ENCODE assay signal across 10 cellular contexts in the genomic region with DNA sequence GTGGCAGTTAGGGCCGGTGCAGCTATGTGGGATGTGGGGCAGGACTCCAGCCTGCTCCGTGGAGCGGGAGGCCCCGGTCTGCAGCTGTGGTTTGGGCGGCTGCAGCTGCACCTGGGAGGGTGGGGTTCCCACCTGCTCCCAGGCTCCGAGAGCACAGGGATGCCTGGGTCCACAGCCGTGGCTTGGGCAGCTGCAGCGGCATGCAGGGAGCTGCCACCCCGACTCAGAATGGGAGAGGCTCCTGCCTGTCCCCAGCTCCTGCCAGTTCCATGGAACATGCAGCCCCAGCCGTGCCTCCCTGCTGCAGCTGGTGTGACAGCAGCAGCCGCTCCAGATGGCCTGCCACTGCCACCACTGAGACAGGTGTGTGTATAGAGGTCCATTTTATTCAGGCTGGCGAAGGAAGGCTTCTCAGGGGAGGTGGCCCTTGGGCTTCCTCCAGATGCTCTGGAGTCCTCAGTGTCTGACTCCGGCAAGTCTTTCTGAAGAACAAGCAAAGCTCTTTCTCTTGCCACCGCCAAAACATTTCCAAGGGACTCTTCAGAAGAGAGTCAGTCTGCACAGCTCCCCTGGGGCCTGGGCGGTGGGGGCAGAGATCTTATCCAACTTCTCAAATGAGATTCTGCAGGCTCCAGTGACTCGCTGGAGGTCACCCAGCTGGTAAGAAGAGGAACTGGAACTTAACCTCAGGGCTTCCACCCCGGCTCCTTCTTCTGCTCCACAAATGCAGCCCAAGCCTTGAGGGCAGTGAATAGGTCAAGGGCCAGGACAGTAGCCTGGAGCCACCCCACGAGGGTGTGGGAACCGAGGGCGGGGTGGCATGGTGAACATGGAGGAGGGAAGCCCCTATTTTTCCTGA. TPM values are rescaled to one million over a fixed set of nuclear protein-coding genes. Genes with fewer than 3 reads are reported as not detected.
A peak's percentile ranks its signal among the peaks of the same experiment; 100 is the strongest.
DNase-seq lines count a peak whose midpoint lies in the region; ATAC-seq, FAIRE-seq and TF ChIP-seq lines count a peak whose summit lies in the region.
"Had no signal": no experiment of that assay in that cellular context is flagged by ENCODE, and none has a peak within 500 bp of the region (broad histone marks: within the 10 kb centered on the region; RNA-seq: fewer than 3 reads in every experiment).

No MANE protein-coding gene starts in this region.

- H3K4me3 Mint-ChIP-seq in Calu3 (ENCODE audit: low read depth, unreplicated experiment): no peak overlapping the region
- H3K4me3 Mint-ChIP-seq in CD8-positive, alpha-beta T cell: no peak overlapping the region

- no peaks in the 10 kb centered on the region for H3K9me3 Mint-ChIP-seq in Calu3 (ENCODE audit: low read depth, unreplicated experiment)
- H3K9me3 Mint-ChIP-seq in CD8-positive, alpha-beta T cell: no peaks in the 10 kb centered on the region

- H3K36me3 ChIP-seq in mesodermal cell (ENCODE audit: control insufficient read depth, insufficient read depth, low read length): no peaks in the 10 kb centered on the region
- H3K36me3 ChIP-seq in small intestine (ENCODE audit: control insufficient read depth in 2 of 2, insufficient read depth in 2 of 2, low read length in 2 of 2): no peaks in the 10 kb centered on the region
- no peaks in the 10 kb centered on the region for H3K36me3 ChIP-seq in CD8-positive, alpha-beta T cell (ENCODE audit: insufficient read depth, low read length)

- DNase-seq in Calu3: no peak
- DNase-seq in SKM-1 treated with dmso at 0.1 percent for 144 hours (lab: John Stamatoyannopoulos, UW; ENCODE audit: unreplicated experiment): peak; percentile 88
- no peak for DNase-seq in hippocampal formation (lab: John Stamatoyannopoulos, UW)
- no peak for DNase-seq in small intestine
- no peak for DNase-seq in CD8-positive, alpha-beta T cell

- CTCF ChIA-PET in Calu3 (lab: Charles Lee): interaction anchor here (0.9 to 1.4 kb wide), 3 partner anchors 9 to 17 kb away, joined by 4 to 5 read pairs (median 4); no protein-coding TSS in a partner anchor
- CTCF ChIA-PET in CD8-positive, alpha-beta T cell (lab: Charles Lee): interaction anchor here (1.4 kb wide), 1 partner anchor 9 kb away, joined by 3 read pairs; no protein-coding TSS in a partner anchor

- intact Hi-C loops in Calu3 (cut with micrococcal nuclease; ENCODE audit: unreplicated experiment): no loop called here
- intact Hi-C loops in CD8-positive, alpha-beta T cell (cut with DNase I, micrococcal nuclease): loop anchor here in 1 of 2 experiments (5.0 to 10.0 kb wide), 2 partner anchors 161 to 412 kb away; partner anchors contain the start of gene ATXN10

- H3K4me3 ChIP-seq in mesodermal cell (ENCODE audit: extremely low read depth, insufficient read depth, low read length, poor library complexity, severe bottlenecking) (no peak overlapping the region), small intestine (ENCODE audit: low read depth in 1 of 2, low read length in 2 of 2) (no peak overlapping the region)
- H3K4me3 ChIP-seq in CD8-positive, alpha-beta T cell (ENCODE audit: low read depth, low read length): no peak overlapping the region

- H3K27ac ChIP-seq in mesodermal cell (ENCODE audit: low read depth, low read length, severe bottlenecking): peak overlapping the region; percentile 32
- H3K27ac ChIP-seq in small intestine (ENCODE audit: low read depth in 1 of 2, low read length in 1 of 2): peak overlapping the region in 1 of 2 donors; percentile 47
- no peak overlapping the region for H3K27ac ChIP-seq in CD8-positive, alpha-beta T cell (ENCODE audit: low read depth, low read length)

- peaks cover 10% of the 10 kb centered on the region for H3K4me1 Mint-ChIP-seq in Calu3 (ENCODE audit: low read depth, unreplicated experiment)
- H3K4me1 Mint-ChIP-seq in CD8-positive, alpha-beta T cell (ENCODE audit: low read depth): peaks cover 4% of the 10 kb centered on the region

- H3K9me3 ChIP-seq in mesodermal cell (ENCODE audit: control insufficient read depth, low read length) (no peaks in the 10 kb centered on the region), small intestine (ENCODE audit: control insufficient read depth, low read depth) (no peaks in the 10 kb centered on the region)
- no peaks in the 10 kb centered on the region for H3K9me3 ChIP-seq in CD8-positive, alpha-beta T cell (ENCODE audit: low read length)

- BruUV-seq in Calu3 (replicated peaks; lab: Mats Ljungman, UMichigan): no TSS peak

- peak; percentile 70 for ATAC-seq in GM19397 (IDR thresholded peaks at IDR 0.05; ENCODE audit: unreplicated experiment)
- peak; percentile 76 for ATAC-seq in HG03378 (IDR thresholded peaks at IDR 0.05; ENCODE audit: unreplicated experiment)
- ATAC-seq in CD8-positive, alpha-beta T cell: no peak

- POLR2A ChIA-PET in CD8-positive, alpha-beta T cell (lab: Charles Lee): no interaction called here

- H3K27ac Mint-ChIP-seq in Calu3 (ENCODE audit: unreplicated experiment): peak overlapping the region; percentile 32
- no peak overlapping the region for H3K27ac Mint-ChIP-seq in CD8-positive, alpha-beta T cell

- H3K36me3 Mint-ChIP-seq in Calu3 (ENCODE audit: insufficient read depth, unreplicated experiment): peaks cover 3% of the 10 kb centered on the region
- H3K36me3 Mint-ChIP-seq in CD8-positive, alpha-beta T cell: no peaks in the 10 kb centered on the region

- H3K27me3 ChIP-seq in small intestine (ENCODE audit: control insufficient read depth in 2 of 2, insufficient read depth in 2 of 2, low read length in 2 of 2): no peaks in the 10 kb centered on the region
- no peaks in the 10 kb centered on the region for H3K27me3 ChIP-seq in CD8-positive, alpha-beta T cell (ENCODE audit: insufficient read depth, low read length)

- FAIRE-seq in small intestine (lab: Jason Lieb, UNC): no peak

- H3K27me3 Mint-ChIP-seq in Calu3 (ENCODE audit: unreplicated experiment): no peaks in the 10 kb centered on the region
- peaks cover 13% of the 10 kb centered on the region for H3K27me3 Mint-ChIP-seq in CD8-positive, alpha-beta T cell (ENCODE audit: low read depth)

- 88 to 93% methylated on average over 14 to 19 of the region's 20 CpGs for WGBS in mesodermal cell (ENCODE audit: insufficient coverage in 2 of 2), 2 experiments
- 35 to 50% (median 47%) methylated on average over 20 of the region's 20 CpGs for WGBS in small intestine, 3 donors

- TF ChIP-seq CTCF in Calu3 (IDR thresholded peaks at IDR 0.05; ENCODE audit: unreplicated experiment): no peak
- TF ChIP-seq CTCF in CD8-positive, alpha-beta T cell (IDR thresholded peaks at IDR 0.05): no peak

- H3K4me1 ChIP-seq in mesodermal cell (ENCODE audit: control insufficient read depth, insufficient read depth, low read length, poor library complexity, severe bottlenecking) (peaks cover 18% of the 10 kb centered on the region), small intestine (ENCODE audit: control insufficient read depth in 2 of 2, insufficient read depth in 1 of 2, low read depth in 1 of 2, low read length in 1 of 2) (no peaks in the 10 kb centered on the region)
- H3K4me1 ChIP-seq in CD8-positive, alpha-beta T cell (ENCODE audit: insufficient read depth, low read length): no peaks in the 10 kb centered on the region

RNA-seq across cellular contexts. Expression of gene UPK3A, which starts 21.6 kb away (rescaled TPM):
- not detected in 2 replicates for total RNA-seq in Calu3 (2022)
- polyA plus RNA-seq in mesodermal cell (2013, experiment 1 of 2): not detected
- not detected for polyA plus RNA-seq in mesodermal cell (2013, experiment 2 of 2)
- polyA plus RNA-seq in small intestine: under 1 TPM in 1 of 3 donors, not detected in 2; 0.36 TPM
- total RNA-seq in CD8-positive, alpha-beta T cell: not detected
- total RNA-seq: right cardiac atrium had no signal
- polyA plus RNA-seq: adipose tissue, right cardiac atrium had no signal

RNA-seq across cellular contexts. Expression of gene KIAA0930, which starts 22.5 kb away (rescaled TPM):
- total RNA-seq in Calu3 (2022): 56.8 and 83.2 TPM in 2 replicates
- polyA plus RNA-seq in mesodermal cell (2013, experiment 1 of 2): 37.5 TPM
- 33.2 TPM for polyA plus RNA-seq in mesodermal cell (2013, experiment 2 of 2)
- polyA plus RNA-seq in small intestine: 10 to 100 TPM; 23.0 to 29.0 (median 28.9) TPM
- 10 to 100 TPM in 1 of 2 experiments, 1 to 10 TPM in 1; 6.6 to 11.7 TPM for total RNA-seq in CD8-positive, alpha-beta T cell

RNA-seq across cellular contexts. Expression of gene FAM118A, which starts 46.6 kb away (rescaled TPM):
- total RNA-seq in Calu3 (2022): 33.5 and 35.0 TPM in 2 replicates
- 25.0 TPM for polyA plus RNA-seq in mesodermal cell (2013, experiment 1 of 2)
- 27.0 TPM for polyA plus RNA-seq in mesodermal cell (2013, experiment 2 of 2)
- 10 to 100 TPM in 2 of 3 donors, 1 to 10 TPM in 1; 4.5 to 31.6 (median 17.9) TPM for polyA plus RNA-seq in small intestine
- total RNA-seq in CD8-positive, alpha-beta T cell: 100 to 1,000 TPM; 194 to 196 TPM
